ENCODE assay signal across 8 cellular contexts in genomic region chr18:44643004-44643403, GRCh38.
"Had no signal": no experiment of that assay in that cellular context is flagged by ENCODE, and none has a peak within 500 bp of the region (broad histone marks: within the 10 kb centered on the region; RNA-seq: fewer than 3 reads in every experiment).

No MANE protein-coding gene starts in this region.

- H3K4me3 Mint-ChIP-seq: GM23338, HFFc6 had no signal

- H3K27ac Mint-ChIP-seq: GM23338, HFFc6 had no signal

- H3K4me3 ChIP-seq: GM23338, HAP-1, K562 had no signal

- H3K9me3 Mint-ChIP-seq: GM23338 had no signal

- DNase-seq: H7, HFFc6, IMR-90, KG1 had no signal

- ATAC-seq: GM23338, HCT116, K562 had no signal

- H3K4me1 Mint-ChIP-seq: GM23338 had no signal

- H3K4me1 ChIP-seq: HAP-1 had no signal
